20 cellular contexts compared by ENCODE assay signal in the genomic region with DNA sequence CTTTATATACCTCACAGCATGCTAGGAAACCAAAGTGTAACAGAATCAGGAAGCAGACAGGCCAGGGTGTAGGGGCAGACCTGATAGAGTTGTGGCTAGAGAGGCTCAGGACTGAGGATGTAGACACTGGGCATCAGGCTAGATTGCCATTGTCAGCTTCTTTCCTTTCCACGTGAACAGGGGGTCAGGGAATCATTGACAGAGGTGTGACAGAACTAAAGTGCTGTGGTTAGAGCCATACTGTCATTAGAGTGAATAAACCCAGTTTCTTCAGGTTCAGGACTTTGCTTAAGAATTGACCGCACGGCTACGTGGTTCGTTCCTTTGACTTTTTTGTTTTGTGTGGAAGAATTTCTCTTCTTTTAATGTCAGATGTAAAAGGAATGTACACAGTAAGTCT.
"Had no signal": no experiment of that assay in that cellular context is flagged by ENCODE, and none has a peak within 500 bp of the region (broad histone marks: within the 10 kb centered on the region; RNA-seq: fewer than 3 reads in every experiment).

No MANE protein-coding gene starts in this region.

- H3K9me3 ChIP-seq: neutrophil, suprapubic skin, upper lobe of left lung had no signal

- H3K27ac ChIP-seq: coronary artery, neutrophil, suprapubic skin, upper lobe of left lung had no signal

- H3K27me3 Mint-ChIP-seq: activated naive CD8-positive, alpha-beta T cell treated with anti-CD3 and anti-CD28 coated beads, Interleukin-2, amount 10 ng/mL, durations not matched to agents 7 days and 5 days; brain had no signal

- H3K27me3 ChIP-seq: suprapubic skin, upper lobe of left lung had no signal

- H3K4me3 ChIP-seq: coronary artery, suprapubic skin, upper lobe of left lung had no signal

- H3K36me3 Mint-ChIP-seq: brain, immature natural killer cell, natural killer cell had no signal

- H3K36me3 ChIP-seq: neutrophil had no signal

- H3K9me3 Mint-ChIP-seq: activated CD4-positive, alpha-beta T cell treated with anti-CD3 and anti-CD28 coated beads, Interleukin-2, amount 10 ng/mL, durations not matched to agents 7 days and 5 days; activated T-cell treated with anti-CD3 and anti-CD28 coated beads, Interleukin-2, amount 50 U/mL, for 24 hours; activated T-helper 2 cell treated with anti-CD3 and anti-CD28 coated beads, Interferon-gamma antibody, Interleukin-2, Interleukin-4, amounts not matched to agents 10 μg/mL and 5 μg/mL and 100 μg/mL, durations not matched to agents 14 hours and 24 hours and 36 hours; brain; central memory CD8-positive, alpha-beta T cell; immature natural killer cell; natural killer cell had no signal

- H3K27ac Mint-ChIP-seq: activated CD4-positive, alpha-beta T cell treated with anti-CD3 and anti-CD28 coated beads, Interleukin-2, amount 10 ng/mL, durations not matched to agents 7 days and 5 days; activated CD8-positive, alpha-beta T cell treated with anti-CD3 and anti-CD28 coated beads, Interleukin-2, amount 10 ng/mL, durations not matched to agents 7 days and 5 days; activated naive CD8-positive, alpha-beta T cell treated with anti-CD3 and anti-CD28 coated beads, Interleukin-2, amount 10 ng/mL, durations not matched to agents 7 days and 5 days; activated T-cell treated with anti-CD3 and anti-CD28 coated beads, Interleukin-2, amount 50 U/mL, for 24 hours; activated T-helper 2 cell treated with anti-CD3 and anti-CD28 coated beads, Interferon-gamma antibody, Interleukin-2, Interleukin-4, amounts not matched to agents 10 μg/mL and 5 μg/mL and 100 μg/mL, durations not matched to agents 14 hours and 24 hours and 36 hours; brain; immature natural killer cell; natural killer cell had no signal

- DNase-seq: activated CD4-positive, alpha-beta T cell treated with anti-CD3 and anti-CD28 coated beads, Interleukin-2, amount 10 ng/mL, durations not matched to agents 7 days and 5 days; activated CD8-positive, alpha-beta T cell treated with anti-CD3 and anti-CD28 coated beads, Interleukin-2, amount 10 ng/mL, durations not matched to agents 7 days and 5 days; activated naive CD4-positive, alpha-beta T cell treated with Interleukin-2 at 50 U/mL for 16 hours; activated naive CD8-positive, alpha-beta T cell treated with anti-CD3 and anti-CD28 coated beads, Interleukin-2, amount 10 ng/mL, durations not matched to agents 7 days and 5 days; activated T-cell treated with anti-CD3 and anti-CD28 coated beads, Interleukin-2, amount 50 U/mL, for 24 hours; amygdala; immature natural killer cell; kidney glomerular epithelial cell; mesendoderm; natural killer cell; retina; stimulated activated naive CD8-positive, alpha-beta T cell treated with anti-CD3 and anti-CD28 coated beads, Interleukin-15, Interleukin-2, amounts not matched to agents 100 U/mL and 50 U/mL, for 24 hours; upper lobe of left lung had no signal

- H3K4me3 Mint-ChIP-seq: activated CD4-positive, alpha-beta T cell treated with anti-CD3 and anti-CD28 coated beads, Interleukin-2, amount 10 ng/mL, durations not matched to agents 7 days and 5 days; activated CD8-positive, alpha-beta T cell treated with anti-CD3 and anti-CD28 coated beads, Interleukin-2, amount 10 ng/mL, durations not matched to agents 7 days and 5 days; activated naive CD8-positive, alpha-beta T cell treated with anti-CD3 and anti-CD28 coated beads, Interleukin-2, amount 10 ng/mL, durations not matched to agents 7 days and 5 days; activated T-cell treated with anti-CD3 and anti-CD28 coated beads, Interleukin-2, amount 50 U/mL, for 24 hours; brain; central memory CD8-positive, alpha-beta T cell; immature natural killer cell; natural killer cell had no signal

- ATAC-seq: activated CD8-positive, alpha-beta T cell treated with anti-CD3 and anti-CD28 coated beads, Interleukin-2, amount 10 ng/mL, durations not matched to agents 7 days and 5 days; esophagus mucosa; natural killer cell; stimulated activated naive CD8-positive, alpha-beta T cell treated with anti-CD3 and anti-CD28 coated beads, Interleukin-15, Interleukin-2, amounts not matched to agents 100 U/mL and 50 U/mL, for 24 hours had no signal
